22 cellular contexts compared by ENCODE assay signal in genomic region chr20:22794200-22794599, GRCh38.
A peak's percentile ranks its signal among the peaks of the same experiment; 100 is the strongest.
DNase-seq lines count a peak whose midpoint lies in the region; ATAC-seq, FAIRE-seq and TF ChIP-seq lines count a peak whose summit lies in the region.
"Had no signal": no experiment of that assay in that cellular context is flagged by ENCODE, and none has a peak within 500 bp of the region (broad histone marks: within the 10 kb centered on the region; RNA-seq: fewer than 3 reads in every experiment).

No MANE protein-coding gene starts in this region.

- 0% methylated on average over 1 of the region's 1 CpG for whole genome bisulfite sequencing in SK-N-SH (ENCODE audit: low lambda C conversion rate)

- H3K27ac ChIP-seq in SK-N-SH (ENCODE audit: low read depth in 2 of 2, low read length in 1 of 2) (peak overlapping the region in 1 of 2 experiments; percentile 89; a peak in 2 of 4 replicates), SJSA1 (peak overlapping the region; percentile 98), keratinocyte (ENCODE audit: control insufficient read depth, insufficient read depth, low read length) (no peak overlapping the region)
- H3K27ac ChIP-seq: suprapubic skin, WERI-Rb-1 had no signal

- TF ChIP-seq EP300 in SK-N-SH (IDR thresholded peaks at IDR 0.05; ENCODE audit: borderline replicate concordance in 1 of 2, low read depth in 1 of 2, low read length in 1 of 2), result no peak

- H3K27me3 ChIP-seq in SK-N-SH (ENCODE audit: insufficient read depth), result no peaks in the 10 kb centered on the region
- no peaks in the 10 kb centered on the region for H3K27me3 ChIP-seq in SJSA1 (replicated peaks)
- no peaks in the 10 kb centered on the region for H3K27me3 ChIP-seq in keratinocyte (ENCODE audit: control insufficient read depth, extremely low read depth, insufficient read depth, low read length)

- POLR2A ChIA-PET in SK-N-SH (lab: Yijun Ruan, JAX), result no interaction called here

- ATAC-seq in SK-N-SH treated with all-trans-retinoic acid at 6 μM for 48 hours, result no peak
- ATAC-seq in HG02763 (IDR thresholded peaks at IDR 0.05; ENCODE audit: unreplicated experiment), result no peak
- ATAC-seq in sciatic nerve, result no peak
- ATAC-seq in HG02870 (IDR thresholded peaks at IDR 0.05; ENCODE audit: unreplicated experiment), result no peak
- ATAC-seq: activated naive CD8-positive, alpha-beta T cell treated with anti-CD3 and anti-CD28 coated beads, Interleukin-2, amount 50 U/mL, for 24 hours; T-helper 17 cell had no signal

- H3K4me1 ChIP-seq in SK-N-SH (ENCODE audit: control insufficient read depth in 1 of 2, insufficient read depth in 2 of 2, low read depth in 1 of 2, low read length in 1 of 2) (peaks cover 0 to 21% of the 10 kb centered on the region in 2 experiments; a peak in 2 of 4 replicates), SJSA1 (replicated peaks) (peaks cover 34% of the 10 kb centered on the region), keratinocyte (ENCODE audit: control insufficient read depth, extremely low read depth, insufficient read depth, low read length) (peaks cover 50% of the 10 kb centered on the region)

- no peaks in the 10 kb centered on the region for H3K9me3 ChIP-seq in SK-N-SH
- H3K9me3 ChIP-seq in SJSA1 (replicated peaks), result no peaks in the 10 kb centered on the region
- H3K9me3 ChIP-seq in keratinocyte (ENCODE audit: control insufficient read depth, low read depth, low read length), result no peaks in the 10 kb centered on the region
- H3K9me3 ChIP-seq: suprapubic skin had no signal

- H3K4me2 ChIP-seq in SK-N-SH (0 out of 2 replicates have a peak overlapping the region, but pooled peaks have one; percentile 15), keratinocyte (ENCODE audit: control insufficient read depth, extremely low read depth, insufficient read depth, low read depth, low read length) (no peak overlapping the region)

- peak; percentile 56 for FAIRE-seq in keratinocyte (lab: Jason Lieb, UNC)

- intact Hi-C loops in sciatic nerve (cut with DNase I), result no loop called here

- no peak overlapping the region for H3K9ac ChIP-seq in SK-N-SH
- no peak overlapping the region for H3K9ac ChIP-seq in keratinocyte (ENCODE audit: control insufficient read depth, extremely low read depth, insufficient read depth, low read length)

- H3K36me3 ChIP-seq in SK-N-SH (replicated peaks in 1 of 2; ENCODE audit: control insufficient read depth in 1 of 2, insufficient read depth in 2 of 2, low read length in 1 of 2) (no peaks in the 10 kb centered on the region), SJSA1 (no peaks in the 10 kb centered on the region), keratinocyte (ENCODE audit: control insufficient read depth in 2 of 2, extremely low read depth in 1 of 2, insufficient read depth in 2 of 2, low read length in 2 of 2) (no peaks in the 10 kb centered on the region)
- H3K36me3 ChIP-seq: suprapubic skin, WERI-Rb-1 had no signal

- H4K20me1 ChIP-seq in SK-N-SH (ENCODE audit: insufficient read depth) (no peaks in the 10 kb centered on the region), keratinocyte (ENCODE audit: control insufficient read depth, extremely low read depth, insufficient read depth, low read length) (no peaks in the 10 kb centered on the region)

- no peaks in the 10 kb centered on the region for H3K9me1 ChIP-seq in keratinocyte (ENCODE audit: control insufficient read depth, extremely low read depth, insufficient read depth, low read length)

- no peak overlapping the region for H3K4me3 ChIP-seq in SK-N-SH (ENCODE audit: low read depth in 2 of 2, low read length in 1 of 2)
- no peak overlapping the region for H3K4me3 ChIP-seq in SJSA1
- no peak overlapping the region for H3K4me3 ChIP-seq in keratinocyte (ENCODE audit: control insufficient read depth in 2 of 3, extremely low read depth in 1 of 3, insufficient read depth in 2 of 3, low read depth in 1 of 3, low read length in 3 of 3)
- H3K4me3 ChIP-seq: lung, suprapubic skin had no signal

- no peaks in the 10 kb centered on the region for H3K9me2 ChIP-seq in SK-N-SH

- H2AFZ ChIP-seq in SK-N-SH (ENCODE audit: low read depth), result no peak overlapping the region; the same call in 1 of the 2 replicates
- H2AFZ ChIP-seq in keratinocyte (ENCODE audit: control insufficient read depth, low read length), result no peak overlapping the region

- DNase-seq in SK-N-SH (no peak), SJSA1 (ENCODE audit: low read depth in 1 of 2, low spot score in 2 of 2) (no peak), keratinocyte (ENCODE audit: low read depth, low spot score) (no peak), sciatic nerve (ENCODE audit: low spot score) (no peak), AML-193 (lab: John Stamatoyannopoulos, UW) (no peak)
- DNase-seq: ACHN; activated CD4-positive, alpha-beta T cell treated with anti-CD3 and anti-CD28 coated beads, Interleukin-2, amount 50 U/mL, for 1 hour; activated naive CD8-positive, alpha-beta T cell treated with anti-CD3 and anti-CD28 coated beads, Interleukin-2, amount 50 U/mL, for 24 hours; C1 segment of cervical spinal cord; immature natural killer cell; KBM-7; NCI-H510A; occipital lobe; retina; Right ventricle myocardium superior; T-helper 17 cell; WERI-Rb-1 had no signal

- no peak for TF ChIP-seq RAD21 in SK-N-SH (IDR thresholded peaks at IDR 0.05; ENCODE audit: low read length)

- TF ChIP-seq CTCF in SK-N-SH (IDR thresholded peaks at IDR 0.05) (no peak), keratinocyte (optimal IDR thresholded peaks at IDR 0.05 in 1 of 3, IDR thresholded peaks at IDR 0.05 in 1 of 3, conservative IDR thresholded peaks at IDR 0.05 in 1 of 3; ENCODE audit: extremely low read depth in 1 of 3, insufficient read depth in 2 of 3, low read length in 3 of 3) (no peak)

- H3K79me2 ChIP-seq in SK-N-SH (ENCODE audit: insufficient read depth) (no peaks in the 10 kb centered on the region), keratinocyte (ENCODE audit: control insufficient read depth, insufficient read depth, low read length) (no peaks in the 10 kb centered on the region)

- CTCF ChIA-PET in SK-N-SH (lab: Yijun Ruan, JAX), result no interaction called here

- dilution Hi-C loops in keratinocyte (cut with MboI; ENCODE audit: extremely low pct_ligation_motif_present, low sequenced_read_pairs), result no loop called here

- peaks cover 12% of the 10 kb centered on the region for H3F3A ChIP-seq in SK-N-SH (replicated peaks; ENCODE audit: insufficient read depth)

TF ChIP-seq in SK-N-SH, 30 proteins besides CTCF, POLR2A, EP300 and RAD21 (continues in another document):
- TF ChIP-seq, protein P1, sequence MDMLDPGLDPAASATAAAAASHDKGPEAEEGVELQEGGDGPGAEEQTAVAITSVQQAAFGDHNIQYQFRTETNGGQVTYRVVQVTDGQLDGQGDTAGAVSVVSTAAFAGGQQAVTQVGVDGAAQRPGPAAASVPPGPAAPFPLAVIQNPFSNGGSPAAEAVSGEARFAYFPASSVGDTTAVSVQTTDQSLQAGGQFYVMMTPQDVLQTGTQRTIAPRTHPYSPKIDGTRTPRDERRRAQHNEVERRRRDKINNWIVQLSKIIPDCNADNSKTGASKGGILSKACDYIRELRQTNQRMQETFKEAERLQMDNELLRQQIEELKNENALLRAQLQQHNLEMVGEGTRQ (IDR thresholded peaks at IDR 0.05; ENCODE audit: borderline replicate concordance, low read depth, low read length), result no peak
- TF ChIP-seq EZH2phosphoT487 (IDR thresholded peaks at IDR 0.05; ENCODE audit: borderline replicate concordance, low read depth) (no peak), RFX5 (IDR thresholded peaks at IDR 0.05; ENCODE audit: low read length) (no peak), ELF1 (IDR thresholded peaks at IDR 0.05) (no peak), YY1 (IDR thresholded peaks at IDR 0.05; ENCODE audit: low read depth) (no peak), MAX (IDR thresholded peaks at IDR 0.05; ENCODE audit: low read depth) (no peak), GATA2 (CRISPR knock-in tag; IDR thresholded peaks at IDR 0.05) (no peak), FOXJ3 (CRISPR knock-in tag; IDR thresholded peaks at IDR 0.05) (no peak), TAF1 (IDR thresholded peaks at IDR 0.05; ENCODE audit: borderline replicate concordance, low read depth, low read length) (no peak), NFIC (IDR thresholded peaks at IDR 0.05; ENCODE audit: borderline replicate concordance) (no peak)

TF ChIP-seq in SK-N-SH treated with all-trans-retinoic acid at 6 μM for 48 hours, 23 proteins besides CTCF, POLR2A, EP300 and RAD21 (continues in another document):
- TF ChIP-seq CSDC2 (CRISPR knock-in tag; IDR thresholded peaks at IDR 0.05), result no peak
- no peak for TF ChIP-seq ZNF70 (CRISPR knock-in tag; IDR thresholded peaks at IDR 0.05)
- TF ChIP-seq ZC3H10 (CRISPR knock-in tag; IDR thresholded peaks at IDR 0.05), result no peak
- TF ChIP-seq ZFP3 (CRISPR knock-in tag; IDR thresholded peaks at IDR 0.05), result no peak
- no peak for TF ChIP-seq TOX (CRISPR knock-in tag; IDR thresholded peaks at IDR 0.05; ENCODE audit: borderline replicate concordance)
- TF ChIP-seq TCF4 (CRISPR knock-in tag; IDR thresholded peaks at IDR 0.05; ENCODE audit: borderline replicate concordance), result no peak
- no peak for TF ChIP-seq ZNF565 (CRISPR knock-in tag; conservative IDR thresholded peaks at IDR 0.05; ENCODE audit: low read depth)
- TF ChIP-seq POU6F1 (CRISPR knock-in tag; IDR thresholded peaks at IDR 0.05; ENCODE audit: borderline replicate concordance, low read depth), result no peak
- TF ChIP-seq, protein P2, sequence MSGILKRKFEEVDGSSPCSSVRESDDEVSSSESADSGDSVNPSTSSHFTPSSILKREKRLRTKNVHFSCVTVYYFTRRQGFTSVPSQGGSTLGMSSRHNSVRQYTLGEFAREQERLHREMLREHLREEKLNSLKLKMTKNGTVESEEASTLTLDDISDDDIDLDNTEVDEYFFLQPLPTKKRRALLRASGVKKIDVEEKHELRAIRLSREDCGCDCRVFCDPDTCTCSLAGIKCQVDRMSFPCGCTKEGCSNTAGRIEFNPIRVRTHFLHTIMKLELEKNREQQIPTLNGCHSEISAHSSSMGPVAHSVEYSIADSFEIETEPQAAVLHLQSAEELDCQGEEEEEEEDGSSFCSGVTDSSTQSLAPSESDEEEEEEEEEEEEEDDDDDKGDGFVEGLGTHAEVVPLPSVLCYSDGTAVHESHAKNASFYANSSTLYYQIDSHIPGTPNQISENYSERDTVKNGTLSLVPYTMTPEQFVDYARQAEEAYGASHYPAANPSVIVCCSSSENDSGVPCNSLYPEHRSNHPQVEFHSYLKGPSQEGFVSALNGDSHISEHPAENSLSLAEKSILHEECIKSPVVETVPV (CRISPR knock-in tag; IDR thresholded peaks at IDR 0.05), result no peak
- TF ChIP-seq ESRRG (CRISPR knock-in tag; IDR thresholded peaks at IDR 0.05), result no peak
